ENCODE assay signal across 10 cellular contexts in the genomic region with DNA sequence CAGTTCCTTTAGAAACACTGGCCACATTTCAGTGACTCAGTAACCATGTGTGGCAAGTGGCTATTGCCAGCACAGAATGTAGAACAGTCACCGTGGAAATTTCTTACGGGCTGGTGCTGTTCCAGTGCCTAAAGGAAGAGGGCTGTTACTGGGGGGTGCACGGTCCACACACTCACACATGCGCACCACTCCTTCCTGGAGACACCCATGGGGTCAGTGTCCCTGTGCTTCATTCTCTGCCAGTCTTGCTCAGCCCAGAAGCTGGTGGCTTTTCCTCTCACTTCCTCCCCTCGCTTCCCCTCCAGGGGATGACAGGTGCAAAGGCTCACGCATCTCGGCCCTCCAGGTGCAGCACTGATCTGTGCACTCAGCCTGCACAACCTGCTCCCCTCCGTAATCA.
A peak's percentile ranks its signal among the peaks of the same experiment; 100 is the strongest.
DNase-seq lines count a peak whose midpoint lies in the region; ATAC-seq, FAIRE-seq and TF ChIP-seq lines count a peak whose summit lies in the region.
"Had no signal": no experiment of that assay in that cellular context is flagged by ENCODE, and none has a peak within 500 bp of the region (broad histone marks: within the 10 kb centered on the region; RNA-seq: fewer than 3 reads in every experiment).

No MANE protein-coding gene starts in this region.

- H3K27me3 ChIP-seq in MG63 (no peaks in the 10 kb centered on the region), spleen (replicated peaks in 1 of 7) (no peaks in the 10 kb centered on the region)
- H3K27me3 ChIP-seq: pancreas had no signal

- ATAC-seq in GM18909 (IDR thresholded peaks at IDR 0.05; ENCODE audit: poor library complexity, unreplicated experiment): peak; percentile 84
- ATAC-seq in HG02610 (IDR thresholded peaks at IDR 0.05; ENCODE audit: unreplicated experiment): peak; percentile 58
- ATAC-seq: GM23338 had no signal

- no peaks in the 10 kb centered on the region for H3K9me3 ChIP-seq in MG63
- H3K9me3 ChIP-seq in spleen: peaks cover 0 to 4% (median 0%) of the 10 kb centered on the region in 8 donors
- H3K9me3 ChIP-seq: pancreas had no signal

- TF ChIP-seq POLR2A in spleen (IDR thresholded peaks at IDR 0.05): no peak
- TF ChIP-seq POLR2A in erythroblast (IDR thresholded peaks at IDR 0.05; ENCODE audit: low read length): no peak
- TF ChIP-seq POLR2A in H54 (IDR thresholded peaks at IDR 0.05; ENCODE audit: low read depth, low read length): no peak

- DNase-seq in MG63 (peak; percentile 18), spleen (peak; percentile 83), kidney glomerular epithelial cell (lab: John Stamatoyannopoulos, UW) (no peak), erythroblast (lab: John Stamatoyannopoulos, UW) (no peak), H54 (ENCODE audit: insufficient read length, low spot score) (no peak)
- no peak for DNase-seq in stimulated activated CD4-positive, alpha-beta T cell treated with anti-CD3 and anti-CD28 coated beads, Interleukin-4, amount 100 ng/mL, for 24 hours

- H3K4me1 ChIP-seq in spleen: peaks cover 5 to 34% (median 24%) of the 10 kb centered on the region in 6 donors
- H3K4me1 ChIP-seq: pancreas had no signal

- no peak for FAIRE-seq in H54 (lab: Jason Lieb, UNC)
- FAIRE-seq: pancreas had no signal

- H3K4me3 ChIP-seq in MG63 (no peak overlapping the region), spleen (no peak overlapping the region)
- H3K4me3 ChIP-seq: GM23338, pancreas had no signal

- H3K36me3 ChIP-seq in MG63: no peaks in the 10 kb centered on the region
- H3K36me3 ChIP-seq in spleen: peaks cover 0 to 75% (median 2%) of the 10 kb centered on the region in 6 donors
- H3K36me3 ChIP-seq: pancreas had no signal

- peak overlapping the region in 4 of 8 donors; percentile 13 to 45 (median 20) for H3K27ac ChIP-seq in spleen
- H3K27ac ChIP-seq: pancreas had no signal

- intact Hi-C loops in spleen (cut with DNase I; ENCODE audit: low total_unique reads): no loop called here

- WGBS in spleen, 5 donors: 38 to 59% (median 53%) methylated on average over 8 of the region's 8 CpGs

- peak in 1 of 11 experiments; percentile 27 for TF ChIP-seq CTCF in spleen (IDR thresholded peaks at IDR 0.05 in 8 of 11, conservative IDR thresholded peaks at IDR 0.05 in 3 of 11)

Comparison
In these comparisons a context has a peak if more than half of its experiments do, and no peak if none do; other contexts are left out.
1. DNase-seq: peak in MG63 (single experiment) and spleen (single experiment); none in kidney glomerular epithelial cell (single experiment), erythroblast (0 of 2), stimulated activated CD4-positive, alpha-beta T cell treated with anti-CD3 and anti-CD28 coated beads, Interleukin-4, amount 100 ng/mL, for 24 hours (single experiment) and H54 (single experiment).